ENCODE assay signal across 7 cellular contexts in genomic region chr1:92029241-92029922, GRCh38. TPM values are rescaled to one million over a fixed set of nuclear protein-coding genes. Genes with fewer than 3 reads are reported as not detected.
A peak's percentile ranks its signal among the peaks of the same experiment; 100 is the strongest.
DNase-seq lines count a peak whose midpoint lies in the region; ATAC-seq and TF ChIP-seq lines count a peak whose summit lies in the region.

No MANE protein-coding gene starts in this region.

- CTCF ChIA-PET in HEK293 (lab: Yijun Ruan, JAX) = interaction anchor here (1.5 kb wide), 1 partner anchor 32 kb away, joined by 7 read pairs; no protein-coding TSS in a partner anchor

- no peak for TF ChIP-seq POLR2A in gastrocnemius medialis (IDR thresholded peaks at IDR 0.05)

- H3K36me3 ChIP-seq in HEK293 (ENCODE audit: control insufficient read depth in 2 of 2, insufficient read depth in 1 of 2, low read length in 2 of 2) (no peaks in the 10 kb centered on the region; a peak in 1 of 3 replicates), SK-N-MC (ENCODE audit: insufficient read depth, low read length) (no peaks in the 10 kb centered on the region), gastrocnemius medialis (no peaks in the 10 kb centered on the region)

- POLR2A ChIA-PET in HEK293 (lab: Yijun Ruan, JAX) = no interaction called here

- intact Hi-C loops in gastrocnemius medialis (cut with DNase I; ENCODE audit: low total_unique reads) = no loop called here

- H3K9me3 ChIP-seq in HEK293 (ENCODE audit: control insufficient read depth, insufficient read depth, low read depth, low read length) (no peaks in the 10 kb centered on the region), SK-N-MC (ENCODE audit: low read depth, low read length) (no peaks in the 10 kb centered on the region), gastrocnemius medialis (no peaks in the 10 kb centered on the region)

- peaks cover 0 to 20% (median 0%) of the 10 kb centered on the region in 3 donors for H3K27me3 ChIP-seq in gastrocnemius medialis

- DNase-seq in SK-N-MC (ENCODE audit: low read depth, low spot score) (no peak), fibroblast of peridontal ligament (ENCODE audit: extremely low read depth) (peak; percentile 8), gastrocnemius medialis (no peak), NCI-H345 treated with DMSO at 0.1 percent for 48 hours (lab: John Stamatoyannopoulos, UW; ENCODE audit: unreplicated experiment) (no peak), NCI-H1930 (lab: John Stamatoyannopoulos, UW) (no peak)

- peaks cover 10% of the 10 kb centered on the region for H3K4me1 ChIP-seq in HEK293 (ENCODE audit: control insufficient read depth, insufficient read depth, low read length)
- no peaks in the 10 kb centered on the region for H3K4me1 ChIP-seq in gastrocnemius medialis

- H3K4me3 ChIP-seq in HEK293 (ENCODE audit: low read depth, low read length) (peak overlapping the region; percentile 68), SK-N-MC (peak overlapping the region; percentile 67; the same call in 1 of the 2 replicates), gastrocnemius medialis (peak overlapping the region; percentile 9 to 55 (median 42))

- H3K27ac ChIP-seq in HEK293 (ENCODE audit: extremely low read depth, low read depth, low read length) (peak overlapping the region; percentile 90; the same call in 1 of the 2 replicates), SK-N-MC (no peak overlapping the region), gastrocnemius medialis (no peak overlapping the region)

- TF ChIP-seq CTCF in HEK293 (tag by site-specific recombination; IDR thresholded peaks at IDR 0.05) = no peak
- no peak for TF ChIP-seq CTCF in gastrocnemius medialis (IDR thresholded peaks at IDR 0.05 in 4 of 5, conservative IDR thresholded peaks at IDR 0.05 in 1 of 5)

- ATAC-seq in gastrocnemius medialis = no peak
- ATAC-seq in HG03095 (IDR thresholded peaks at IDR 0.05; ENCODE audit: unreplicated experiment) = no peak

- in situ Hi-C loops in gastrocnemius medialis (cut with MboI; ENCODE audit: low sequenced_read_pairs in 4 of 4) = no loop called here

- no peak overlapping the region for H3K9ac ChIP-seq in SK-N-MC (ENCODE audit: insufficient read length)

TF ChIP-seq in HEK293, 187 proteins besides CTCF, POLR2A, EP300 and RAD21:
- TF ChIP-seq TSHZ1 (tag by site-specific recombination; IDR thresholded peaks at IDR 0.05; ENCODE audit: borderline replicate concordance) (no peak), PRDM10 (tag by site-specific recombination; IDR thresholded peaks at IDR 0.05) (no peak), ZNF423 (tag by site-specific recombination; IDR thresholded peaks at IDR 0.05) (no peak), OVOL3 (tag by site-specific recombination; IDR thresholded peaks at IDR 0.05) (no peak), ZNF121 (tag by site-specific recombination; IDR thresholded peaks at IDR 0.05) (no peak)

RNA-seq across cellular contexts. Expression of gene EPHX4, which starts 0.4 kb away (rescaled TPM):
- total RNA-seq in gastrocnemius medialis = not detected

RNA-seq across cellular contexts. Expression of gene SETSIP, which starts 45.8 kb away (rescaled TPM):
- not detected for total RNA-seq in gastrocnemius medialis

RNA-seq across cellular contexts. Expression of gene BTBD8, which starts 50.8 kb away (rescaled TPM):
- total RNA-seq in gastrocnemius medialis = 1 to 10 TPM in 3 of 4 donors, under 1 TPM in 1; 0.90 to 5.7 (median 3.4) TPM
